Comparison of ENCODE assay signal across 1 cellular context in genomic region chr3:127000128-127000527, GRCh38.
TF ChIP-seq lines count a peak whose summit lies in the region.

No MANE protein-coding gene starts in this region.

TF ChIP-seq in IMR-90, 13 proteins besides CTCF, POLR2A, EP300 and RAD21:
- no peak for TF ChIP-seq BHLHE40 (IDR thresholded peaks at IDR 0.05; ENCODE audit: low read depth, low read length)
- no peak for TF ChIP-seq MXI1 (IDR thresholded peaks at IDR 0.05; ENCODE audit: borderline replicate concordance, low read depth, low read length)
- no peak for TF ChIP-seq FOS (IDR thresholded peaks at IDR 0.05; ENCODE audit: low read depth, low read length)
- TF ChIP-seq RFX5 (IDR thresholded peaks at IDR 0.05; ENCODE audit: low read depth, low read length), result no peak
- no peak for TF ChIP-seq SMC3 (IDR thresholded peaks at IDR 0.05; ENCODE audit: low read depth, low read length)
- no peak for TF ChIP-seq ELK1 (IDR thresholded peaks at IDR 0.05; ENCODE audit: borderline replicate concordance, low read depth, low read length)
- TF ChIP-seq NFE2L2 (IDR thresholded peaks at IDR 0.05; ENCODE audit: low read depth, low read length), result no peak
- TF ChIP-seq USF2 (IDR thresholded peaks at IDR 0.05; ENCODE audit: low read depth, low read length), result no peak
- no peak for TF ChIP-seq CEBPB (IDR thresholded peaks at IDR 0.05; ENCODE audit: low read depth, low read length)
- no peak for TF ChIP-seq MAFK (IDR thresholded peaks at IDR 0.05; ENCODE audit: low read depth, low read length)
- no peak for TF ChIP-seq MAZ (IDR thresholded peaks at IDR 0.05; ENCODE audit: borderline replicate concordance, low read depth, low read length)
- TF ChIP-seq RCOR1 (IDR thresholded peaks at IDR 0.05; ENCODE audit: insufficient replicate concordance, low read length), result no peak
- no peak for TF ChIP-seq CHD1 (IDR thresholded peaks at IDR 0.05; ENCODE audit: low read depth, low read length)
TF ChIP-seq in IMR-90: peak in this region for 0.
